In the genomic region with DNA sequence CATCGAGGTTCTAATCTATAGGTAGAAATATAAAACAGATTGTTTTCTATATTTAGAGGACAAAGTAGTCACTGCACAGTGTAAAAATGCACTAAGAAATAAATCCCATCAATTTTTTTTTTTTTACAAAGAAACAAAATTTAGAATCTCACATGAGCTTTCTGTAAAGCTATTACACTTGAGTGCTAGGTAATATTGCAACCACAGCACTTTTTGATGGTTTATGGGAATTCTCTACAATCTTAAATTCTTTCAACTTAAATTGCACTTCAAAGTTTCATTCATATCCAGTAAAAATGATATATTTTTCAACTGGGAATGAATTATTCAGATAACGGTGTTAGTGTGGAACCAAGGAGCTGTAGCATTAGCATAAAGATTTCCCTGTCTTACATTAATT, we compare ENCODE assay signal across 1 cellular context.
TF ChIP-seq lines count a peak whose summit lies in the region.

No MANE protein-coding gene starts in this region.

TF ChIP-seq in K562, 482 proteins besides CTCF, POLR2A, EP300 and RAD21 (continued from another document):
- TF ChIP-seq E4F1 (CRISPR knock-in tag; IDR thresholded peaks at IDR 0.05; ENCODE audit: borderline replicate concordance) = no peak
- no peak for TF ChIP-seq SNIP1 (IDR thresholded peaks at IDR 0.05; ENCODE audit: low read depth)
- no peak for TF ChIP-seq FOSL1 (tag; conservative IDR thresholded peaks at IDR 0.05)
- no peak for TF ChIP-seq SUPT5H (IDR thresholded peaks at IDR 0.05)
- TF ChIP-seq ZNF3 (CRISPR knock-in tag; IDR thresholded peaks at IDR 0.05) = no peak
- no peak for TF ChIP-seq KLF16 (IDR thresholded peaks at IDR 0.05)
- no peak for TF ChIP-seq SRSF1 (IDR thresholded peaks at IDR 0.05; ENCODE audit: low read depth, low read length)
- TF ChIP-seq RCOR1 (IDR thresholded peaks at IDR 0.05; ENCODE audit: borderline replicate concordance in 1 of 2, low read depth in 2 of 2, low read length in 2 of 2) = no peak
- TF ChIP-seq MAFK (IDR thresholded peaks at IDR 0.05; ENCODE audit: low read length) = peak; percentile 70
- TF ChIP-seq RUNX1 (IDR thresholded peaks at IDR 0.05; ENCODE audit: low read depth) = no peak
- TF ChIP-seq MAFG (tag; conservative IDR thresholded peaks at IDR 0.05) = 0 out of 2 replicates have a peak, but pooled peaks have one; percentile 16
- no peak for TF ChIP-seq HDAC2 (IDR thresholded peaks at IDR 0.05)
- TF ChIP-seq ZFP36 (IDR thresholded peaks at IDR 0.05; ENCODE audit: low read depth, low read length, partially characterized antibody) = no peak
- TF ChIP-seq ZNF316 (IDR thresholded peaks at IDR 0.05) = peak; percentile 6; the same call in 1 of the 2 replicates
